Comparison of ENCODE assay signal across 1 cellular context in the genomic region with DNA sequence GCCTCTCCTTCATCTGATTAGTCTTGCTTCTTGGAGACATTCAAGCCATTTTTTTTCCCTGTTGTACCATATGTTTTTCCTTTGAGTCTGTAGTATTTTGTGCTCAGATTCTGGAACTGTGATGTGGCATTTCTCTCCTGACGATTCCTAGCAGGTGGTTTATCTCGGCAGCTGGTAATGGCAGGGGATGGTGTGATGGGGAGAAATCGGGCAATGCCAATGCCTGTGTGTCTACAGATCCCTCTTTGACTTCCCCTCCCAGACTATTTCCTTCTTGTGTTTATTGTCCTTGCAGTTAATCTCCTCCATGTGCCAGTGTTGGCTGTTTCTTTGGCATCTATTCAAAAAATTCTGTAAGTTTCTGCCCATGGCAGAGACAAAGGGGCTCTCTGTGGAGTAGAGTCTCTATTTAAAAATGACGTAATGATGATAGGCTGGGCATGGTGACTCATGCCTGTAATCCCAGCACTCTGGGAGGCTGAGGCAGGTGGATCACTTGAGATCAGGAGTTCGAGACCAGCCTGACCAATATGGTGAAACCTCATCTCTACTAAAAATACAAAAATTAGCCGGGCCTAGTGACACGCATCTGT.
TF ChIP-seq lines count a peak whose summit lies in the region.

No MANE protein-coding gene starts in this region.

TF ChIP-seq in K562, 482 proteins besides CTCF, POLR2A, EP300 and RAD21:
- TF ChIP-seq XRCC4 (IDR thresholded peaks at IDR 0.05; ENCODE audit: extremely low read depth, insufficient read depth, insufficient read length) (no peak), ATF3 (IDR thresholded peaks at IDR 0.05) (peak; percentile 35; the same call in 1 of the 2 replicates), ATF3 (CRISPR knock-in tag; conservative IDR thresholded peaks at IDR 0.05) (no peak), ATF7 (IDR thresholded peaks at IDR 0.05) (peak; percentile 32; the same call in 1 of the 2 replicates), ZNF134 (CRISPR knock-in tag; conservative IDR thresholded peaks at IDR 0.05) (0 out of 2 replicates have a peak, but pooled peaks have one; percentile 51)
- TF ChIP-seq, protein P1, sequence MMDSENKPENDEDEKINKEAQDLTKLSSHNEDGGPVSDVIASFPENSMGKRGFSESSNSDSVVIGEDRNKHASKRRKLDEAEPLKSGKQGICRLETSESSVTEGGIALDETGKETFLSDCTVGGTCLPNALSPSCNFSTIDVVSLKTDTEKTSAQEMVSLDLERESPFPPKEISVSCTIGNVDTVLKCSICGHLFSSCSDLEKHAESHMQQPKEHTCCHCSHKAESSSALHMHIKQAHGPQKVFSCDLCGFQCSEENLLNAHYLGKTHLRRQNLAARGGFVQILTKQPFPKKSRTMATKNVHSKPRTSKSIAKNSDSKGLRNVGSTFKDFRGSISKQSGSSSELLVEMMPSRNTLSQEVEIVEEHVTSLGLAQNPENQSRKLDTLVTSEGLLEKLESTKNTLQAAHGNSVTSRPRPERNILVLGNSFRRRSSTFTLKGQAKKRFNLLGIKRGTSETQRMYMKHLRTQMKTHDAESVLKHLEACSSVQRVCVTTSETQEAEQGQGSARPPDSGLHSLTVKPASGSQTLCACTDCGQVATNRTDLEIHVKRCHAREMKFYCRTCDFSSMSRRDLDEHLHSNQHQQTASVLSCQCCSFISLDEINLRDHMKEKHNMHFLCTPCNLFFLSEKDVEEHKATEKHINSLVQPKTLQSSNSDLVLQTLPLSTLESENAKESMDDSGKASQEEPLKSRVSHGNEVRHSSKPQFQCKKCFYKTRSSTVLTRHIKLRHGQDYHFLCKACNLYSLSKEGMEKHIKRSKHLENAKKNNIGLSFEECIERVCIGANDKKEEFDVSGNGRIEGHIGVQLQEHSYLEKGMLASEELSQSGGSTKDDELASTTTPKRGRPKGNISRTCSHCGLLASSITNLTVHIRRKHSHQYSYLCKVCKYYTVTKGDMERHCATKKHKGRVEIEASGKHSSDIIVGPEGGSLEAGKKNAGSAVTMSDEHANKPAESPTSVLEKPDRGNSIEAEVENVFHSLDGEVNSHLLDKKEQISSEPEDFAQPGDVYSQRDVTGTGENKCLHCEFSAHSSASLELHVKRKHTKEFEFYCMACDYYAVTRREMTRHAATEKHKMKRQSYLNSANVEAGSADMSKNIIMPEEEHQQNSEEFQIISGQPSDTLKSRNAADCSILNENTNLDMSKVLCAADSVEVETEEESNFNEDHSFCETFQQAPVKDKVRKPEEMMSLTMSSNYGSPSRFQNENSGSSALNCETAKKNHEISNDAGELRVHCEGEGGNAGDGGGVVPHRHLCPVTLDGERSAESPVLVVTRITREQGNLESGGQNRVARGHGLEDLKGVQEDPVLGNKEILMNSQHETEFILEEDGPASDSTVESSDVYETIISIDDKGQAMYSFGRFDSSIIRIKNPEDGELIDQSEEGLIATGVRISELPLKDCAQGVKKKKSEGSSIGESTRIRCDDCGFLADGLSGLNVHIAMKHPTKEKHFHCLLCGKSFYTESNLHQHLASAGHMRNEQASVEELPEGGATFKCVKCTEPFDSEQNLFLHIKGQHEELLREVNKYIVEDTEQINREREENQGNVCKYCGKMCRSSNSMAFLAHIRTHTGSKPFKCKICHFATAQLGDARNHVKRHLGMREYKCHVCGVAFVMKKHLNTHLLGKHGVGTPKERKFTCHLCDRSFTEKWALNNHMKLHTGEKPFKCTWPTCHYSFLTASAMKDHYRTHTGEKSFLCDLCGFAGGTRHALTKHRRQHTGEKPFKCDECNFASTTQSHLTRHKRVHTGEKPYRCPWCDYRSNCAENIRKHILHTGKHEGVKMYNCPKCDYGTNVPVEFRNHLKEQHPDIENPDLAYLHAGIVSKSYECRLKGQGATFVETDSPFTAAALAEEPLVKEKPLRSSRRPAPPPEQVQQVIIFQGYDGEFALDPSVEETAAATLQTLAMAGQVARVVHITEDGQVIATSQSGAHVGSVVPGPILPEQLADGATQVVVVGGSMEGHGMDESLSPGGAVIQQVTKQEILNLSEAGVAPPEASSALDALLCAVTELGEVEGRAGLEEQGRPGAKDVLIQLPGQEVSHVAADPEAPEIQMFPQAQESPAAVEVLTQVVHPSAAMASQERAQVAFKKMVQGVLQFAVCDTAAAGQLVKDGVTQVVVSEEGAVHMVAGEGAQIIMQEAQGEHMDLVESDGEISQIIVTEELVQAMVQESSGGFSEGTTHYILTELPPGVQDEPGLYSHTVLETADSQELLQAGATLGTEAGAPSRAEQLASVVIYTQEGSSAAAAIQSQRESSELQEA (IDR thresholded peaks at IDR 0.05; ENCODE audit: low read depth), result no peak
TF ChIP-seq in K562: peak in this region for 3.
